ENCODE assay signal across 9 cellular contexts in genomic region chr17:38626606-38627226, GRCh38. TPM values are rescaled to one million over a fixed set of nuclear protein-coding genes. Genes with fewer than 3 reads are reported as not detected.
A peak's percentile ranks its signal among the peaks of the same experiment; 100 is the strongest.
DNase-seq lines count a peak whose midpoint lies in the region; ATAC-seq, FAIRE-seq and TF ChIP-seq lines count a peak whose summit lies in the region.
"Not testable (repeated sequence)": the region's sequence is repeated elsewhere in the genome, so short reads cannot be mapped to it uniquely, and the experiment has no call there.
"Had no signal": no experiment of that assay in that cellular context is flagged by ENCODE, and none has a peak within 500 bp of the region (broad histone marks: within the 10 kb centered on the region; RNA-seq: fewer than 3 reads in every experiment).

No MANE protein-coding gene starts in this region.

- 93% methylated on average over 6 of the region's 6 CpGs; no CpG with 5 or more reads in 1 of the 2 experiments for WGBS in H1 (ENCODE audit: extremely low coverage in 1 of 2, insufficient coverage in 1 of 2, insufficient read length in 1 of 2, insufficient replicate concordance in 2 of 2, low coverage in 1 of 2, low lambda C conversion rate in 2 of 2, missing lambda C conversion rate in 1 of 2), 2 experiments
- 83 to 91% (median 87%) methylated on average over 6 of the region's 6 CpGs for whole genome bisulfite sequencing in spleen, 5 donors

- H2BK15ac ChIP-seq in H1 (ENCODE audit: low read length): not testable (repeated sequence)

- H3K4me2 ChIP-seq in H1 (ENCODE audit: insufficient read depth in 1 of 2, low read depth in 2 of 2, low read length in 2 of 2): not testable (repeated sequence)

- H3K4ac ChIP-seq in H1 (replicated peaks; ENCODE audit: insufficient read length, low read depth, low read length): not testable (repeated sequence)

- DNase-seq in DMS53 (lab: John Stamatoyannopoulos, UW): peak; percentile 32
- DNase-seq in activated effector memory CD4-positive, alpha-beta T cell treated with anti-CD3 and anti-CD28 coated beads, Interleukin-2, amount 50 U/mL, for 16 hours: peak; percentile 2
- DNase-seq in H1 (ENCODE audit: low read depth in 1 of 2, low spot score in 2 of 2); omental fat pad (ENCODE audit: low spot score): not testable (repeated sequence)
- peak; percentile 42 for DNase-seq in kidney glomerular epithelial cell (lab: John Stamatoyannopoulos, UW)
- DNase-seq in spleen: peak; percentile 4

- H4K8ac ChIP-seq in H1 (ENCODE audit: extremely low read depth, insufficient read depth, low read length): not testable (repeated sequence)

- H3K4me3 ChIP-seq in HEK293 (ENCODE audit: low read depth, low read length); H1 (ENCODE audit: extremely low read depth in 1 of 4, insufficient read depth in 2 of 4, low read depth in 3 of 4, low read length in 4 of 4); spleen: not testable (repeated sequence)

- not testable (repeated sequence) for H3K27me3 ChIP-seq in H1 (replicated peaks in 1 of 4; ENCODE audit: control insufficient read depth in 3 of 4, extremely low read depth in 1 of 4, insufficient read depth in 3 of 4, low read length in 3 of 4)
- H3K27me3 ChIP-seq in spleen (replicated peaks in 1 of 7): peaks cover 0 to 37% (median 0%) of the 10 kb centered on the region in 7 donors

- not testable (repeated sequence) for TF ChIP-seq CTCF in HEK293 (tag by site-specific recombination; IDR thresholded peaks at IDR 0.05); H1 (IDR thresholded peaks at IDR 0.05; ENCODE audit: control extremely low read depth in 1 of 3, insufficient read depth in 1 of 3, low read depth in 1 of 3, low read length in 3 of 3); omental fat pad (IDR thresholded peaks at IDR 0.05); spleen (IDR thresholded peaks at IDR 0.05 in 8 of 11, conservative IDR thresholded peaks at IDR 0.05 in 3 of 11)

- H3K79me2 ChIP-seq in H1 (ENCODE audit: control insufficient read depth in 1 of 2, insufficient read depth in 2 of 2, low read length in 2 of 2): not testable (repeated sequence)

- H3K36me3 ChIP-seq in HEK293 (ENCODE audit: control insufficient read depth in 2 of 2, insufficient read depth in 1 of 2, low read length in 2 of 2); H1 (ENCODE audit: control insufficient read depth in 2 of 4, insufficient read depth in 4 of 4, low read length in 3 of 4); spleen: not testable (repeated sequence)

- not testable (repeated sequence) for H4K91ac ChIP-seq in H1 (replicated peaks; ENCODE audit: insufficient read length, low read length)

- not testable (repeated sequence) for TF ChIP-seq RAD21 in H1 (IDR thresholded peaks at IDR 0.05 in 1 of 2, conservative IDR thresholded peaks at IDR 0.05 in 1 of 2; ENCODE audit: low read depth in 2 of 2, low read length in 2 of 2)

- not testable (repeated sequence) for H3K9ac ChIP-seq in H1 (replicated peaks in 1 of 4; ENCODE audit: extremely low read depth in 1 of 4, low read depth in 3 of 4, low read length in 3 of 4)

- H3K4me1 ChIP-seq in HEK293 (ENCODE audit: control insufficient read depth, insufficient read depth, low read length); H1 (replicated peaks in 1 of 4; ENCODE audit: control insufficient read depth in 3 of 4, insufficient read depth in 4 of 4, low read length in 3 of 4); spleen: not testable (repeated sequence)

- not testable (repeated sequence) for FAIRE-seq in H1 (lab: Jason Lieb, UNC)

- not testable (repeated sequence) for H2BK5ac ChIP-seq in H1 (ENCODE audit: low read depth, low read length)

- not testable (repeated sequence) for H2BK120ac ChIP-seq in H1 (replicated peaks; ENCODE audit: low read depth, low read length)

- not testable (repeated sequence) for H2AK5ac ChIP-seq in H1 (ENCODE audit: low read depth, low read length)

- not testable (repeated sequence) for H3K27ac ChIP-seq in HEK293 (ENCODE audit: extremely low read depth, low read depth, low read length); H1 (ENCODE audit: low read depth, low read length); spleen

- H4K20me1 ChIP-seq in H1 (replicated peaks in 1 of 2; ENCODE audit: control insufficient read depth in 1 of 2, insufficient read depth in 2 of 2, low read length in 2 of 2): not testable (repeated sequence)

- intact Hi-C loops in spleen (cut with DNase I; ENCODE audit: low total_unique reads): not testable (repeated sequence)

- H3K9me3 ChIP-seq in HEK293 (ENCODE audit: control insufficient read depth, insufficient read depth, low read depth, low read length); H1 (ENCODE audit: insufficient read depth in 2 of 2, low read depth in 1 of 2, low read length in 1 of 2); spleen: not testable (repeated sequence)

- H3K79me1 ChIP-seq in H1 (ENCODE audit: low read depth, low read length): not testable (repeated sequence)

- POLR2A ChIA-PET in HEK293 (lab: Yijun Ruan, JAX); H1 (lab: Charles Lee; ENCODE audit: partially characterized antibody): not testable (repeated sequence)

- not testable (repeated sequence) for H3K23ac ChIP-seq in H1 (ENCODE audit: insufficient read length)

- ATAC-seq in omental fat pad (ENCODE audit: low FRiP score): peak; percentile 68

- H3K56ac ChIP-seq in H1 (replicated peaks; ENCODE audit: insufficient read length, low read depth, low read length): not testable (repeated sequence)

- TF ChIP-seq POLR2A in H1 (IDR thresholded peaks at IDR 0.05; ENCODE audit: control extremely low read depth in 1 of 2, low read depth in 2 of 2, low read length in 2 of 2); spleen (IDR thresholded peaks at IDR 0.05): not testable (repeated sequence)

- not testable (repeated sequence) for H3K23me2 ChIP-seq in H1 (ENCODE audit: low read depth, low read length)

- CTCF ChIA-PET in HEK293 (lab: Yijun Ruan, JAX): not testable (repeated sequence)
- CTCF ChIA-PET in H1 (lab: Charles Lee; ENCODE audit: partially characterized antibody): interaction anchor here (0.7 to 1.9 kb wide), 2 partner anchors 42 to 117 kb away, joined by 3 to 4 read pairs; no protein-coding TSS in a partner anchor

- not testable (repeated sequence) for H2AFZ ChIP-seq in H1 (ENCODE audit: low read length)

- 0 out of 2 replicates have a peak overlapping the region, but pooled peaks have one; percentile 80 for H2BK20ac ChIP-seq in H1 (ENCODE audit: low read length)

- not testable (repeated sequence) for H3K14ac ChIP-seq in H1 (ENCODE audit: insufficient read length)

- H2BK12ac ChIP-seq in H1 (ENCODE audit: low read depth, low read length): not testable (repeated sequence)

- H4K5ac ChIP-seq in H1 (ENCODE audit: insufficient read length, low read depth, low read length): not testable (repeated sequence)

- H3K18ac ChIP-seq in H1 (ENCODE audit: extremely low read depth, low read length): not testable (repeated sequence)

- not testable (repeated sequence) for TF ChIP-seq EP300 in H1 (IDR thresholded peaks at IDR 0.05; ENCODE audit: borderline replicate concordance in 1 of 2, low read depth in 2 of 2, low read length in 2 of 2)

TF ChIP-seq in HEK293, 187 proteins besides CTCF, POLR2A, EP300 and RAD21:
- TF ChIP-seq PRDM1 (tag by site-specific recombination; IDR thresholded peaks at IDR 0.05) (peak; percentile 58), EGR2 (tag by site-specific recombination; IDR thresholded peaks at IDR 0.05; ENCODE audit: low read depth) (peak; percentile 73), ZFHX2 (tag by site-specific recombination; conservative IDR thresholded peaks at IDR 0.05) (peak; percentile 64)

RNA-seq across cellular contexts. Expression of gene SRCIN1, which starts 21.0 kb away (rescaled TPM):
- 3.8 and 4.1 TPM in 2 replicates for total RNA-seq in H1 (2021; fragmentation: NEBNext Ultra II Directional; extraction: Animal tissue kit (Norgen Biotek cat#: 25700))
- polyA plus RNA-seq in H1 (2011; rRNA removed): 2.8 and 4.2 TPM in 2 replicates
- 2.3 TPM for polyA plus RNA-seq in H1 (2011; cell fraction: cytosol; rRNA removed)
- 14.3 TPM for polyA plus RNA-seq in H1 (2011; cell fraction: nucleus; rRNA removed)
- polyA plus RNA-seq in H1 (2012, experiment 1 of 2): 5.2 to 6.7 TPM (median 6.1 TPM) in 4 replicates
- polyA plus RNA-seq in H1 (2012, experiment 2 of 2): 2.0 TPM
- 1.7 TPM for polyA plus RNA-seq in H1 (2013, experiment 1 of 2)
- polyA plus RNA-seq in H1 (2013, experiment 2 of 2): 1.3 TPM
- 2.0 and 3.7 TPM in 2 replicates for polyA minus RNA-seq in H1 (2011; rRNA and poly(A)+ RNA removed)
- polyA minus RNA-seq in H1 (2011; cell fraction: cytosol; rRNA and poly(A)+ RNA removed): 5.5 TPM
- polyA minus RNA-seq in H1 (2011; cell fraction: nucleus; rRNA and poly(A)+ RNA removed): 9.6 TPM
- total RNA-seq in omental fat pad: 1 to 10 TPM; 1.2 to 5.6 (median 2.7) TPM
- total RNA-seq in spleen: 1 to 10 TPM in 4 of 7 donors, under 1 TPM in 3; 0.32 to 3.5 (median 2.1) TPM
- 1 to 10 TPM in 1 of 3 donors, under 1 TPM in 2; 0.41 to 2.5 (median 0.98) TPM for polyA plus RNA-seq in spleen
- total RNA-seq: CD4-positive, CD25-positive, alpha-beta regulatory T cell had no signal
- polyA plus RNA-seq: AG04450; CD4-positive, CD25-positive, alpha-beta regulatory T cell had no signal

RNA-seq across cellular contexts. Expression of gene EPOP, which starts 48.0 kb away (rescaled TPM):
- total RNA-seq in H1 (2021; fragmentation: NEBNext Ultra II Directional; extraction: Animal tissue kit (Norgen Biotek cat#: 25700)): 3.3 and 4.0 TPM in 2 replicates
- polyA plus RNA-seq in H1 (2011; rRNA removed) (1.5 and 2.1 TPM in 2 replicates), spleen (1 to 10 TPM; 1.5 to 3.5 (median 3.1) TPM)
- polyA plus RNA-seq in H1 (2011; cell fraction: cytosol; rRNA removed): 2.1 TPM
- 2.2 TPM for polyA plus RNA-seq in H1 (2011; cell fraction: nucleus; rRNA removed)
- 4.3 to 5.9 TPM (median 5.2 TPM) in 4 replicates for polyA plus RNA-seq in H1 (2012, experiment 1 of 2)
- 5.1 TPM for polyA plus RNA-seq in H1 (2012, experiment 2 of 2)
- polyA plus RNA-seq in H1 (2013, experiment 1 of 2): 1.3 TPM
- 1.3 TPM for polyA plus RNA-seq in H1 (2013, experiment 2 of 2)
- polyA minus RNA-seq in H1 (2011; rRNA and poly(A)+ RNA removed): 0.78 and 1.5 TPM in 2 replicates
- 1.8 TPM for polyA minus RNA-seq in H1 (2011; cell fraction: cytosol; rRNA and poly(A)+ RNA removed)
- polyA minus RNA-seq in H1 (2011; cell fraction: nucleus; rRNA and poly(A)+ RNA removed): 2.2 TPM
- total RNA-seq in omental fat pad (1 to 10 TPM in 2 of 4 donors, under 1 TPM in 2; 0.38 to 5.2 (median 1.5) TPM), spleen (1 to 10 TPM in 6 of 7 donors, under 1 TPM in 1; 0.51 to 6.4 (median 2.2) TPM)
